ENCODE assay signal across 11 cellular contexts in the genomic region with DNA sequence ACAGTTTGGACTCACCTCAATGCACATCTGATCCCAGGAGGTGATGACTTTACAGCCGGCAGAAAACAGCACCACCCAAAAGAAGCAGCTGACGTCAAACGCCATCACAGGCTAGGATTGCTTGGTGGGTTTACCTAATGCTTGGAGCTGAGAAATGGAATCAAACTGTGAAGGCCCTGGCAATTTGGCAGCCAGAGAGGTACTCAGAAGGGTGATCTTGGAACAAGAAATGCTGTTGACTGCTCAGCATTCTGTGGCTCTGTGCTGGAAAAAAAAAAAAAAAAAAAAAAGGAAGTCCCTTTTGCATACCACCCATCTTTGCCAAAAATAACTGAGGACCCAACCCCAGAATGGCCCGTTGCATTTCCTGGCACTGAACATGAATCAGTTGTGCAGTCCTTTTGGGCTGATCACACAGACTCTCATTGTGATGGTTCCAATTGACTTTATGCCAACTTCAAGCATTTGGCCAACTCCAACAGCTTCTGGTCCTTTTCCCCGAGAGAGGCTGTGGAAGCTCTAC. TPM values are rescaled to one million over a fixed set of nuclear protein-coding genes. Genes with fewer than 3 reads are reported as not detected.
DNase-seq lines count a peak whose midpoint lies in the region; TF ChIP-seq lines count a peak whose summit lies in the region.
"Had no signal": no experiment of that assay in that cellular context is flagged by ENCODE, and none has a peak within 500 bp of the region (broad histone marks: within the 10 kb centered on the region; RNA-seq: fewer than 3 reads in every experiment).

A gene (minus strand): TSS at position 263 of the 523 bp plus-strand sequence. CDS start 158 bp downstream, at position 105.

- H3K4me3 Mint-ChIP-seq in neural progenitor cell, result no peak within 1 kb of the TSS

- H3K79me2 ChIP-seq in neural progenitor cell (ENCODE audit: low read depth), result no peaks in the 10 kb centered on the region

- H3K36me3 ChIP-seq in spleen (peaks cover 0 to 12% (median 0%) of the 10 kb centered on the region in 6 donors), neural progenitor cell (no peaks in the 10 kb centered on the region)

- H3K27me3 ChIP-seq in dorsolateral prefrontal cortex (no peaks in the 10 kb centered on the region), spleen (replicated peaks in 1 of 7) (no peaks in the 10 kb centered on the region), neural progenitor cell (no peaks in the 10 kb centered on the region)

- H3K4me1 ChIP-seq in spleen (peaks cover 8 to 97% (median 66%) of the 10 kb centered on the region in 6 donors), neural progenitor cell (no peaks in the 10 kb centered on the region)
- H3K4me1 ChIP-seq: A549 had no signal

- H3K27ac ChIP-seq in dorsolateral prefrontal cortex (peak within 1 kb of the TSS in 33 of 59 donors; percentile 3 to 71 (median 39)), spleen (peak within 1 kb of the TSS; percentile 40 to 88 (median 78)), neural progenitor cell (no peak within 1 kb of the TSS)
- H3K27ac ChIP-seq: A549 had no signal

- H3K36me3 Mint-ChIP-seq in neural progenitor cell, result no peaks in the 10 kb centered on the region

- no peaks in the 10 kb centered on the region for H3F3A ChIP-seq in neural progenitor cell (ENCODE audit: low read depth)

- TF ChIP-seq CTCF in dorsolateral prefrontal cortex (IDR thresholded peaks at IDR 0.05 in 54 of 56, conservative IDR thresholded peaks at IDR 0.05 in 2 of 56; ENCODE audit: low read depth in 1 of 56, partially characterized antibody in 56 of 56) (peak in 2 of 56 donors; percentile 14 to 16), spleen (IDR thresholded peaks at IDR 0.05 in 8 of 11, conservative IDR thresholded peaks at IDR 0.05 in 3 of 11) (no peak), neural progenitor cell (IDR thresholded peaks at IDR 0.05) (no peak)

- H3K9ac ChIP-seq in neural progenitor cell, result no peak within 1 kb of the TSS

- DNase-seq in SIG-M5 treated with dmso at 0.1 percent for 504 hours (lab: John Stamatoyannopoulos, UW; ENCODE audit: unreplicated experiment), result peak; percentile 55
- no peak for DNase-seq in SIG-M5 (lab: John Stamatoyannopoulos, UW)
- peak; percentile 25 to 40 for DNase-seq in Kasumi-1 (lab: John Stamatoyannopoulos, UW)
- peak in 6 of 10 donors; percentile 50 to 68 (median 56) for DNase-seq in dorsolateral prefrontal cortex
- DNase-seq in spleen, result no peak
- no peak for DNase-seq in DMS79 (lab: John Stamatoyannopoulos, UW)
- no peak for DNase-seq in activated T-cell treated with anti-CD3 and anti-CD28 coated beads for 4 hours
- DNase-seq in neural progenitor cell (ENCODE audit: low spot score), result no peak
- DNase-seq: MM.1S had no signal

- H4K20me1 ChIP-seq in neural progenitor cell (ENCODE audit: low read depth), result no peaks in the 10 kb centered on the region

- H3K27me3 Mint-ChIP-seq in neural progenitor cell (ENCODE audit: insufficient read depth, low read depth), result peaks cover 3% of the 10 kb centered on the region

- intact Hi-C loops in dorsolateral prefrontal cortex (cut with DNase I) (no loop called here), spleen (cut with DNase I; ENCODE audit: low total_unique reads) (no loop called here)

- peaks cover 0 to 17% (median 0%) of the 10 kb centered on the region in 8 donors for H3K9me3 ChIP-seq in spleen
- H3K9me3 ChIP-seq in neural progenitor cell (ENCODE audit: low read depth), result no peaks in the 10 kb centered on the region

- H3K27ac Mint-ChIP-seq in neural progenitor cell, result no peak within 1 kb of the TSS

- no peak within 1 kb of the TSS for H3K4me2 ChIP-seq in neural progenitor cell
- H3K4me2 ChIP-seq: A549 had no signal

- no peak within 1 kb of the TSS for H2AFZ ChIP-seq in neural progenitor cell (replicated peaks)

- peaks cover 16% of the 10 kb centered on the region for H3K9me3 Mint-ChIP-seq in neural progenitor cell

- H3K4me3 ChIP-seq in dorsolateral prefrontal cortex, result peak within 1 kb of the TSS in 12 of 59 donors; percentile 0 to 33 (median 14)
- peak within 1 kb of the TSS; percentile 37 to 77 (median 46) for H3K4me3 ChIP-seq in spleen
- H3K4me3 ChIP-seq in neural progenitor cell, result no peak within 1 kb of the TSS
- H3K4me3 ChIP-seq: A549 had no signal

- peaks cover 6% of the 10 kb centered on the region for H3K4me1 Mint-ChIP-seq in neural progenitor cell

- WGBS in spleen, 5 donors, result 42 to 62% (median 52%) methylated on average over 5 of the region's 5 CpGs

- no peak for TF ChIP-seq POLR2A in spleen (IDR thresholded peaks at IDR 0.05)

RNA-seq across cellular contexts. Expression of the gene that starts here (rescaled TPM):
- total RNA-seq in dorsolateral prefrontal cortex (1 to 10 TPM in 35 of 120 experiments, under 1 TPM in 84, not detected in 1; 0.16 to 3.3 (median 0.61) TPM), spleen (10 to 100 TPM; 20.6 to 39.2 (median 27.4) TPM), neural progenitor cell (ENCODE audit: low replicate concordance) (not detected in 2 replicates)
- polyA plus RNA-seq in spleen, result 10 to 100 TPM; 11.6 to 17.9 (median 14.6) TPM
- total RNA-seq: SK-MEL-5 had no signal
- polyA plus RNA-seq: A549 had no signal

Comparison
In these comparisons a context has a peak if more than half of its experiments do, and no peak if none do; other contexts are left out.
1. RNA of the gene that starts here (total RNA-seq): 20.6 to 39.2 TPM in spleen; 0.16 to 3.3 TPM in dorsolateral prefrontal cortex and not detected in neural progenitor cell; every median in the first group is over 4 times any median in the second.
2. DNase-seq: peak in SIG-M5 treated with dmso at 0.1 percent for 504 hours (single experiment), Kasumi-1 (2 of 2) and dorsolateral prefrontal cortex (6 of 10); none in SIG-M5 (single experiment), spleen (single experiment), DMS79 (single experiment), activated T-cell treated with anti-CD3 and anti-CD28 coated beads for 4 hours (single experiment) and neural progenitor cell (single experiment).